ENCODE assay signal across 18 cellular contexts in genomic region chr3:29679967-29680366, GRCh38.
"Had no signal": no experiment of that assay in that cellular context is flagged by ENCODE, and none has a peak within 500 bp of the region (broad histone marks: within the 10 kb centered on the region; RNA-seq: fewer than 3 reads in every experiment).

No MANE protein-coding gene starts in this region.

- H3K27ac ChIP-seq: foreskin keratinocyte, suprapubic skin, upper lobe of right lung, vagina had no signal

- DNase-seq: central memory CD4-positive, alpha-beta T cell; effector CD4-positive, alpha-beta T cell; endodermal cell; erythroblast; foreskin keratinocyte; mammary epithelial cell; naive B cell; nephron progenitor cell; right cardiac atrium; stimulated activated CD4-positive, alpha-beta T cell treated with anti-CD3 and anti-CD28 coated beads, Interleukin-4, amount 100 ng/mL, for 1 hour; stimulated activated CD8-positive, alpha-beta memory T cell treated with anti-CD3 and anti-CD28 coated beads, Interleukin-4, amount 100 ng/mL, for 48 hours; stimulated activated naive CD8-positive, alpha-beta T cell treated with anti-CD3 and anti-CD28 coated beads, Interleukin-15, Interleukin-2, amounts not matched to agents 100 U/mL and 50 U/mL, for 24 hours; upper lobe of right lung had no signal

- H3K36me3 Mint-ChIP-seq: naive B cell; stimulated activated effector memory CD8-positive, alpha-beta T cell treated with anti-CD3 and anti-CD28 coated beads, Interleukin-12 subunit alpha, Interleukin-12 subunit beta, amount 100 ng/mL, for 72 hours had no signal

- H3K4me3 ChIP-seq: coronary artery, suprapubic skin, tibial nerve, upper lobe of right lung, vagina had no signal

- H3K27me3 Mint-ChIP-seq: naive B cell had no signal

- ATAC-seq: foreskin keratinocyte; right cardiac atrium; stimulated activated effector memory CD8-positive, alpha-beta T cell treated with anti-CD3 and anti-CD28 coated beads, Interleukin-12 subunit alpha, Interleukin-12 subunit beta, amount 100 ng/mL, for 72 hours; stimulated activated naive CD8-positive, alpha-beta T cell treated with anti-CD3 and anti-CD28 coated beads, Interleukin-15, Interleukin-2, amounts not matched to agents 100 U/mL and 50 U/mL, for 24 hours; upper lobe of right lung had no signal

- H3K27me3 ChIP-seq: foreskin keratinocyte, suprapubic skin, tibial nerve, upper lobe of right lung, vagina had no signal

- H3K4me3 Mint-ChIP-seq: endodermal cell; naive B cell; nephron progenitor cell; stimulated activated effector memory CD8-positive, alpha-beta T cell treated with anti-CD3 and anti-CD28 coated beads, Interleukin-12 subunit alpha, Interleukin-12 subunit beta, amount 100 ng/mL, for 72 hours had no signal

- H3K4me1 Mint-ChIP-seq: naive B cell; stimulated activated effector memory CD8-positive, alpha-beta T cell treated with anti-CD3 and anti-CD28 coated beads, Interleukin-12 subunit alpha, Interleukin-12 subunit beta, amount 100 ng/mL, for 72 hours had no signal

- H3K9me3 ChIP-seq: suprapubic skin, upper lobe of right lung, vagina had no signal

- H3K36me3 ChIP-seq: suprapubic skin, tibial nerve, upper lobe of right lung, vagina had no signal

- H3K27ac Mint-ChIP-seq: endodermal cell; naive B cell; nephron progenitor cell; stimulated activated effector memory CD8-positive, alpha-beta T cell treated with anti-CD3 and anti-CD28 coated beads, Interleukin-12 subunit alpha, Interleukin-12 subunit beta, amount 100 ng/mL, for 72 hours had no signal
